Comparison of ENCODE assay signal across 8 cellular contexts in genomic region chr3:186361612-186362408, GRCh38. TPM values are rescaled to one million over a fixed set of nuclear protein-coding genes. Genes with fewer than 3 reads are reported as not detected.
DNase-seq lines count a peak whose midpoint lies in the region; ATAC-seq and TF ChIP-seq lines count a peak whose summit lies in the region.

DGKG (minus strand) TSS chr3:186362234; CDS start chr3:186320459, 41,775 bp downstream.

- H3K27ac Mint-ChIP-seq in activated naive CD4-positive, alpha-beta T cell treated with anti-CD3 and anti-CD28 coated beads, Interleukin-2, amount 50 U/mL, for 72 hours, result no peak within 1 kb of the TSS

- H3K36me3 ChIP-seq in psoas muscle (ENCODE audit: insufficient read depth in 1 of 2, low read depth in 1 of 2), result no peaks in the 10 kb centered on the region

- intact Hi-C loops in psoas muscle (cut with DNase I), result no loop called here

- no peak for TF ChIP-seq CTCF in psoas muscle (IDR thresholded peaks at IDR 0.05)

- no peak within 1 kb of the TSS for H3K27ac ChIP-seq in psoas muscle

- peaks cover 19% of the 10 kb centered on the region for H3K4me1 ChIP-seq in psoas muscle

- DNase-seq in activated T-cell treated with anti-CD3 and anti-CD28 coated beads for 24 hours (ENCODE audit: low read depth) (peak; percentile 8), NCI-H345 (lab: John Stamatoyannopoulos, UW) (peak; percentile 94), hepatic stellate cell (ENCODE audit: low spot score) (peak; percentile 23), psoas muscle (peak; percentile 40 to 60)
- DNase-seq in activated T-cell treated with anti-CD3 and anti-CD28 coated beads, Interleukin-2, amount 50 U/mL, for 1 hour, result no peak
- peak in 1 of 2 donors; percentile 49 for DNase-seq in activated naive CD4-positive, alpha-beta T cell treated with anti-CD3 and anti-CD28 coated beads, Interleukin-2, amount 50 U/mL, for 72 hours (ENCODE audit: low spot score in 2 of 2)
- no peak for DNase-seq in central memory CD4-positive, alpha-beta T cell

- no peaks in the 10 kb centered on the region for H3K9me3 Mint-ChIP-seq in activated naive CD4-positive, alpha-beta T cell treated with anti-CD3 and anti-CD28 coated beads, Interleukin-2, amount 50 U/mL, for 72 hours

- H3K36me3 Mint-ChIP-seq in activated naive CD4-positive, alpha-beta T cell treated with anti-CD3 and anti-CD28 coated beads, Interleukin-2, amount 50 U/mL, for 72 hours, result no peaks in the 10 kb centered on the region

- WGBS in psoas muscle, 3 donors, result 0 to 1% (median 1%) methylated on average over 45 to 63 of the region's 63 CpGs

- no peaks in the 10 kb centered on the region for H3K9me3 ChIP-seq in psoas muscle

- peaks cover 0 to 49% (median 18%) of the 10 kb centered on the region in 3 donors for H3K27me3 ChIP-seq in psoas muscle (ENCODE audit: insufficient read depth in 3 of 3, low read length in 2 of 3)

- H3K4me3 ChIP-seq in psoas muscle, result peak within 1 kb of the TSS; percentile 63

- peak; percentile 61 for ATAC-seq in HG02610 (IDR thresholded peaks at IDR 0.05; ENCODE audit: unreplicated experiment)
- ATAC-seq in activated naive CD4-positive, alpha-beta T cell treated with anti-CD3 and anti-CD28 coated beads, Interleukin-2, amount 50 U/mL, for 72 hours, result peak; percentile 50 to 91
- peak; percentile 69 to 88 (median 74) for ATAC-seq in psoas muscle

RNA-seq across cellular contexts. Expression of gene DGKG, which starts in this region (rescaled TPM):
- 1 to 10 TPM in 1 of 2 donors, under 1 TPM in 1; 0.34 to 5.5 TPM for total RNA-seq in activated naive CD4-positive, alpha-beta T cell treated with anti-CD3 and anti-CD28 coated beads, Interleukin-2, amount 50 U/mL, for 72 hours
- 10 to 100 TPM in 2 of 4 donors, 1 to 10 TPM in 2; 5.3 to 12.1 (median 9.4) TPM for total RNA-seq in psoas muscle
- 10 to 100 TPM in 1 of 3 donors, 1 to 10 TPM in 2; 3.6 to 10.4 (median 6.7) TPM for polyA plus RNA-seq in psoas muscle

Comparison
In these comparisons a context has a peak if more than half of its experiments do, and no peak if none do; other contexts are left out.
1. DNase-seq: peak in activated T-cell treated with anti-CD3 and anti-CD28 coated beads for 24 hours (single experiment), NCI-H345 (single experiment), hepatic stellate cell (single experiment) and psoas muscle (2 of 2); none in activated T-cell treated with anti-CD3 and anti-CD28 coated beads, Interleukin-2, amount 50 U/mL, for 1 hour (single experiment) and central memory CD4-positive, alpha-beta T cell (single experiment).
2. Peak in every context shown above with its lines, with median percentiles within 50 percentile points of each other: ATAC-seq.